ENCODE assay signal across 8 cellular contexts in the genomic region with DNA sequence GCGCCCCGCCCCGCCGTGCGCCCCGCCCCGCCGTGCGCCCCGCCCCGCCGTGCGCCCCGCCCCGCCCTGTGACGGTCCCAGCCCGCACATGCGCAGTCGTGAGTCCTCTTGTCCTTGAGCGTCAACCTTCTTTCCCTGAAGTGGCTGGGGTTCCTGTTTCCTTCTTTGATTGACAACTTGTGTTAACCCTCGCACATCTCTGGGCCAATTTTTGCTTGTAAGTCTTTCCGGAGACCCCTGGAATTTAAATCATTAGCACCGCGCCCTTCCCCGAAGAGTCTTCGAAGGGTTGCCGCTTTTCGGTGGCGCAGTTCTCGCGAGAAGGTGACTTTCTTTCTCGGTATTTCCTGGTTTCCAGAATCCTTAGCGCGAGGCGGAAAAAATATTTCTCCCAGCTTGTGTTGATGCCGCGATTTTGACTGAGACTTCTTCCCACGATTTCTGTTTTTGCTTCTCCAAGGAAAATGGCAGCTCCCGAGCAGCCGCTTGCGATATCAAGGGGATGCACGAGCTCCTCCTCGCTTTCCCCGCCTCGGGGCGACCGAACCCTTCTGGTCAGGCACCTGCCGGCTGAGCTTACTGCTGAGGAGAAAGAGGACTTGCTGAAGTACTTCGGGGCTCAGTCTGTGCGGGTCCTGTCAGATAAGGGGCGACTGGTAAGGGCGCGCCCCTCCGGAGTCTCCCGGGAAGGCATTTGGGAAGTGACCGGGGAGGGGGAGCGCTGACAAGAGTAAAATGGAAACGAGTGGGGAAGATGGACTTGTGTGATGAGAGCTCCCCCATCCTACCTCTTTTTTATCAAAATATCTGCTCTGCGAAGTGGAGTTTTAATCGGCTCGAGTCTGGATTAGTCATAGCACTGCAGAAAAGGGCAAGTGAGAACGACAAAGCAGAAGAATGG. TPM values are rescaled to one million over a fixed set of nuclear protein-coding genes. Genes with fewer than 3 reads are reported as not detected.
A peak's percentile ranks its signal among the peaks of the same experiment; 100 is the strongest.
DNase-seq lines count a peak whose midpoint lies in the region; ATAC-seq, FAIRE-seq and TF ChIP-seq lines count a peak whose summit lies in the region.

A gene with protein sequence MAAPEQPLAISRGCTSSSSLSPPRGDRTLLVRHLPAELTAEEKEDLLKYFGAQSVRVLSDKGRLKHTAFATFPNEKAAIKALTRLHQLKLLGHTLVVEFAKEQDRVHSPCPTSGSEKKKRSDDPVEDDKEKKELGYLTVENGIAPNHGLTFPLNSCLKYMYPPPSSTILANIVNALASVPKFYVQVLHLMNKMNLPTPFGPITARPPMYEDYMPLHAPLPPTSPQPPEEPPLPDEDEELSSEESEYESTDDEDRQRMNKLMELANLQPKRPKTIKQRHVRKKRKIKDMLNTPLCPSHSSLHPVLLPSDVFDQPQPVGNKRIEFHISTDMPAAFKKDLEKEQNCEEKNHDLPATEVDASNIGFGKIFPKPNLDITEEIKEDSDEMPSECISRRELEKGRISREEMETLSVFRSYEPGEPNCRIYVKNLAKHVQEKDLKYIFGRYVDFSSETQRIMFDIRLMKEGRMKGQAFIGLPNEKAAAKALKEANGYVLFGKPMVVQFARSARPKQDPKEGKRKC (plus strand): TSS at position 93 of the 901 bp plus-strand sequence. CDS start 372 bp downstream, at position 465.

- H3K27ac Mint-ChIP-seq in T-cell = peak within 1 kb of the TSS; percentile 97 to 99

- no peaks in the 10 kb centered on the region for H3K9me3 Mint-ChIP-seq in T-cell

- H3K27me3 ChIP-seq in adrenal gland (no peaks in the 10 kb centered on the region), upper lobe of right lung (no peaks in the 10 kb centered on the region)

- POLR2A ChIA-PET in T-cell (lab: Charles Lee) = interaction anchor here in 1 of 2 donors (0.6 kb wide), 1 partner anchor 11 kb away, joined by 3 read pairs; no protein-coding TSS in a partner anchor

- peak; percentile 80 for ATAC-seq in HG02840 (IDR thresholded peaks at IDR 0.05; ENCODE audit: low FRiP score, unreplicated experiment)
- peak; percentile 78 to 85 (median 80) for ATAC-seq in T-cell (replicated peaks in 1 of 4)
- ATAC-seq in left cardiac atrium = peak; percentile 92 to 95
- ATAC-seq in upper lobe of right lung = peak; percentile 90

- H3K4me1 ChIP-seq in adrenal gland (replicated peaks in 1 of 2) (peaks cover 8 to 41% of the 10 kb centered on the region in 2 donors), upper lobe of right lung (peaks cover 20% of the 10 kb centered on the region)

- H3K4me3 Mint-ChIP-seq in T-cell = peak within 1 kb of the TSS; percentile 96 to 99 (median 98)

- TF ChIP-seq POLR2A in GM12891 (IDR thresholded peaks at IDR 0.05; ENCODE audit: low read depth, low read length) (0 out of 2 replicates have a peak, but pooled peaks have one; percentile 63), adrenal gland (IDR thresholded peaks at IDR 0.05) (peak; percentile 24 to 63)

- CTCF ChIA-PET in T-cell (lab: Charles Lee) = interaction anchor here in 1 of 2 donors (0.6 to 1.9 kb wide), 5 partner anchors 9 to 37 kb away, joined by 3 to 8 read pairs (median 3); no protein-coding TSS in a partner anchor

- peak; percentile 86 for FAIRE-seq in GM12891 (lab: Jason Lieb, UNC)

- H3K27ac ChIP-seq in adrenal gland (peak within 1 kb of the TSS; percentile 88 to 95 (median 92)), upper lobe of right lung (peak within 1 kb of the TSS; percentile 95)

- H3K4me1 Mint-ChIP-seq in T-cell = peaks cover 53 to 60% (median 54%) of the 10 kb centered on the region in 3 donors

- WGBS in adrenal gland, 4 donors = 0 to 1% (median 0%) methylated on average over 43 to 56 of the region's 62 CpGs

- H3K36me3 ChIP-seq in adrenal gland (replicated peaks in 1 of 2) = no peaks in the 10 kb centered on the region
- H3K36me3 ChIP-seq in upper lobe of right lung = peaks cover 18% of the 10 kb centered on the region

- H3K27me3 Mint-ChIP-seq in T-cell = no peaks in the 10 kb centered on the region

- H3K4me3 ChIP-seq in adrenal gland (peak within 1 kb of the TSS; percentile 60 to 83 (median 66)), upper lobe of right lung (peak within 1 kb of the TSS; percentile 95)

- TF ChIP-seq CTCF in adrenal gland (IDR thresholded peaks at IDR 0.05) (no peak), upper lobe of right lung (IDR thresholded peaks at IDR 0.05) (no peak)

- DNase-seq in GM12891 (ENCODE audit: insufficient read length, low spot score) = peak; percentile 32
- DNase-seq in NCI-H1436 treated with DMSO at 0.1 percent for 48 hours (lab: John Stamatoyannopoulos, UW) = peak; percentile 64
- peak; percentile 70 to 88 (median 81) for DNase-seq in T-cell
- peak; percentile 89 to 94 (median 90) for DNase-seq in adrenal gland
- DNase-seq in left cardiac atrium = peak; percentile 90
- peak; percentile 96 for DNase-seq in posterior vena cava (ENCODE audit: low spot score)
- peak; percentile 91 for DNase-seq in upper lobe of right lung

- intact Hi-C loops in adrenal gland (cut with DNase I) = no loop called here
- intact Hi-C loops in left cardiac atrium (cut with DNase I) = no loop called here
- intact Hi-C loops in posterior vena cava (cut with DNase I) = no loop called here
- intact Hi-C loops in upper lobe of right lung (cut with DNase I) = no loop called here

- H3K9me3 ChIP-seq in adrenal gland (replicated peaks in 1 of 3) (no peaks in the 10 kb centered on the region), upper lobe of right lung (no peaks in the 10 kb centered on the region)

- peaks cover 18% of the 10 kb centered on the region for H3K36me3 Mint-ChIP-seq in T-cell

TF ChIP-seq in GM12891, 5 proteins besides CTCF, POLR2A, EP300 and RAD21:
- TF ChIP-seq POLR2AphosphoS5 (IDR thresholded peaks at IDR 0.05; ENCODE audit: low read depth, low read length) (peak; percentile 63; the same call in 1 of the 2 replicates), TAF1 (IDR thresholded peaks at IDR 0.05; ENCODE audit: low read depth, low read length) (peak; percentile 55), POU2F2 (IDR thresholded peaks at IDR 0.05; ENCODE audit: low read depth, low read length) (no peak), SPI1 (IDR thresholded peaks at IDR 0.05; ENCODE audit: low read depth, low read length) (peak; percentile 32; the same call in 1 of the 2 replicates)

RNA-seq across cellular contexts. Expression of the gene that starts here (rescaled TPM):
- 17.7 TPM for polyA plus RNA-seq in GM12891 (2012; ENCODE audit: low read depth, missing spikeins)
- 10 to 100 TPM; 49.9 to 63.4 (median 54.5) TPM for total RNA-seq in T-cell
- 10 to 100 TPM in 7 of 8 donors, 1 to 10 TPM in 1; 7.4 to 41.3 (median 25.5) TPM for total RNA-seq in adrenal gland
- 10 to 100 TPM in 2 of 3 donors, 1 to 10 TPM in 1; 5.8 to 24.1 (median 12.7) TPM for polyA plus RNA-seq in adrenal gland
- total RNA-seq in left cardiac atrium = 10 to 100 TPM; 17.1 to 21.0 TPM
- 10 to 100 TPM; 23.1 to 26.8 TPM for total RNA-seq in posterior vena cava
- 35.4 TPM for total RNA-seq in upper lobe of right lung

Comparison
In these comparisons a context has a peak if more than half of its experiments do, and no peak if none do; other contexts are left out.
1. Peak in every context shown above with its lines: DNase-seq, ATAC-seq, H3K4me3 ChIP-seq and H3K27ac ChIP-seq.
2. DNase-seq: peak in every context shown above with its lines; median percentile 96 in posterior vena cava; 91 in upper lobe of right lung; 90 in adrenal gland; 90 in left cardiac atrium; 81 in T-cell; 64 in NCI-H1436 treated with DMSO at 0.1 percent for 48 hours; 32 in GM12891.